1 cellular context compared by ENCODE assay signal in the genomic region with DNA sequence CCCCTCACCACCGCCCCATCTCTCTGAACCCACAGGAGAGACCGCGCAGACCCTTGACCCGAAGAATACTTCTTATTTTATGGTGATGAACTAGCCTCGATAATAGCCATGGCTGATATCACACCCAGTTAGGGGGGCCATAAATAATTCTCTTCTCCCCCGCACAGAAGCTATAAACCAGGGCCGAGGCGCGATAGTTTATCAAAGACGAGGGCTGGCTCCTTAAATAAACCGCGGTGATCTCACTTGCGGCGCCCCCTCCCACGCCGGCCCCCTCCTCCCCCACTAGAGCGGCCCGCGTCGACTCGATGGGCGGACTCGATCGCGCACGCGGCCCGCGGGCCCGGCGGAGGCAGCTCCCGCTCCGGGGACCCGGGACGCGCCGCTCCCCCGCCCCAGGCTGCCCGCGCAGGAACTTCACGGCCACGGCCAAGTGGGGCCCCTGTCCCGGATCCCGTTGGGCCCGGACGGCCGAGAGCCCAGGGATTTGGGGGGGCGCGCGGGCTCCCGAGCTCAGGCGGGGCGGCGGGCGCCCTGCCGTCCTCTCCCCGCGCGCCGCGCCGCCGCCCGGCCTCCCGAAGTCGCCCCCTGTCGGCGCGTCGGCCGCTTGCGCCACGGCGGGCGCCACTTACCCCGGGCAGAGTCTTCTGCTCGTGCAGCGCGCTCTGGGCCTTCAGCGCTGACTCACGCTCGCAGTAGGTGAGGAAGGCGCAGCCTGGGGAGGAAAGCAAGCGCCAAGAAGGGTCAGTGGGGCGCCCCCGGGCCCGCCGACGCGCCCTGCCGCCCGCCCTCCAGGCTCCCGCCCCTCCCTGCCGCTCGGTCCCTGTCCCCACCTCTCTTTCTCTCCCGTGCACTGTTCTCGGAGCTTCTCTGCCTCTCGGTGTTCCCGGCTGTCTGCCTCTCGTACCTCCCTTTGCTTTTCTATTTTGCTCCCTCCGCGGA.
TF ChIP-seq lines count a peak whose summit lies in the region.

No MANE protein-coding gene starts in this region.

TF ChIP-seq in HEK293, 187 proteins besides CTCF, POLR2A, EP300 and RAD21 (continued from another document):
- TF ChIP-seq ZNF654 (tag by site-specific recombination; IDR thresholded peaks at IDR 0.05; ENCODE audit: low read depth) (no peak), ZFP37 (tag by site-specific recombination; IDR thresholded peaks at IDR 0.05) (no peak), ZNF626 (tag by site-specific recombination; IDR thresholded peaks at IDR 0.05) (no peak), ZFHX2 (tag by site-specific recombination; conservative IDR thresholded peaks at IDR 0.05) (peak; percentile 83), ZNF792 (tag by site-specific recombination; IDR thresholded peaks at IDR 0.05) (no peak), GLIS1 (tag by site-specific recombination; IDR thresholded peaks at IDR 0.05) (peak; percentile 59), KLF1 (tag by site-specific recombination; IDR thresholded peaks at IDR 0.05) (0 out of 2 replicates have a peak, but pooled peaks have one; percentile 23), GLIS2 (tag by site-specific recombination; IDR thresholded peaks at IDR 0.05) (peak; percentile 74; the same call in 1 of the 2 replicates), SP7 (tag by site-specific recombination; IDR thresholded peaks at IDR 0.05) (0 out of 2 replicates have a peak, but pooled peaks have one; percentile 28), ZNF423 (tag by site-specific recombination; IDR thresholded peaks at IDR 0.05) (no peak), ZNF335 (tag by site-specific recombination; conservative IDR thresholded peaks at IDR 0.05) (peak; percentile 51), ZNF596 (tag by site-specific recombination; IDR thresholded peaks at IDR 0.05) (no peak)
- TF ChIP-seq, protein P1, sequence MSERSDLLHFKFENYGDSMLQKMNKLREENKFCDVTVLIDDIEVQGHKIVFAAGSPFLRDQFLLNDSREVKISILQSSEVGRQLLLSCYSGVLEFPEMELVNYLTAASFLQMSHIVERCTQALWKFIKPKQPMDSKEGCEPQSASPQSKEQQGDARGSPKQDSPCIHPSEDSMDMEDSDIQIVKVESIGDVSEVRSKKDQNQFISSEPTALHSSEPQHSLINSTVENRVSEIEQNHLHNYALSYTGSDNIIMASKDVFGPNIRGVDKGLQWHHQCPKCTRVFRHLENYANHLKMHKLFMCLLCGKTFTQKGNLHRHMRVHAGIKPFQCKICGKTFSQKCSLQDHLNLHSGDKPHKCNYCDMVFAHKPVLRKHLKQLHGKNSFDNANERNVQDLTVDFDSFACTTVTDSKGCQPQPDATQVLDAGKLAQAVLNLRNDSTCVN (tag by site-specific recombination; optimal IDR thresholded peaks at IDR 0.05) = peak; percentile 52
- TF ChIP-seq, protein P2, sequence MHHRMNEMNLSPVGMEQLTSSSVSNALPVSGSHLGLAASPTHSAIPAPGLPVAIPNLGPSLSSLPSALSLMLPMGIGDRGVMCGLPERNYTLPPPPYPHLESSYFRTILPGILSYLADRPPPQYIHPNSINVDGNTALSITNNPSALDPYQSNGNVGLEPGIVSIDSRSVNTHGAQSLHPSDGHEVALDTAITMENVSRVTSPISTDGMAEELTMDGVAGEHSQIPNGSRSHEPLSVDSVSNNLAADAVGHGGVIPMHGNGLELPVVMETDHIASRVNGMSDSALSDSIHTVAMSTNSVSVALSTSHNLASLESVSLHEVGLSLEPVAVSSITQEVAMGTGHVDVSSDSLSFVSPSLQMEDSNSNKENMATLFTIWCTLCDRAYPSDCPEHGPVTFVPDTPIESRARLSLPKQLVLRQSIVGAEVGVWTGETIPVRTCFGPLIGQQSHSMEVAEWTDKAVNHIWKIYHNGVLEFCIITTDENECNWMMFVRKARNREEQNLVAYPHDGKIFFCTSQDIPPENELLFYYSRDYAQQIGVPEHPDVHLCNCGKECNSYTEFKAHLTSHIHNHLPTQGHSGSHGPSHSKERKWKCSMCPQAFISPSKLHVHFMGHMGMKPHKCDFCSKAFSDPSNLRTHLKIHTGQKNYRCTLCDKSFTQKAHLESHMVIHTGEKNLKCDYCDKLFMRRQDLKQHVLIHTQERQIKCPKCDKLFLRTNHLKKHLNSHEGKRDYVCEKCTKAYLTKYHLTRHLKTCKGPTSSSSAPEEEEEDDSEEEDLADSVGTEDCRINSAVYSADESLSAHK (tag by site-specific recombination; IDR thresholded peaks at IDR 0.05) = no peak
- TF ChIP-seq, protein P3, sequence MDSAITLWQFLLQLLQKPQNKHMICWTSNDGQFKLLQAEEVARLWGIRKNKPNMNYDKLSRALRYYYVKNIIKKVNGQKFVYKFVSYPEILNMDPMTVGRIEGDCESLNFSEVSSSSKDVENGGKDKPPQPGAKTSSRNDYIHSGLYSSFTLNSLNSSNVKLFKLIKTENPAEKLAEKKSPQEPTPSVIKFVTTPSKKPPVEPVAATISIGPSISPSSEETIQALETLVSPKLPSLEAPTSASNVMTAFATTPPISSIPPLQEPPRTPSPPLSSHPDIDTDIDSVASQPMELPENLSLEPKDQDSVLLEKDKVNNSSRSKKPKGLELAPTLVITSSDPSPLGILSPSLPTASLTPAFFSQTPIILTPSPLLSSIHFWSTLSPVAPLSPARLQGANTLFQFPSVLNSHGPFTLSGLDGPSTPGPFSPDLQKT (IDR thresholded peaks at IDR 0.05; ENCODE audit: borderline replicate concordance, low read depth, low read length) = no peak
